In genomic region chr11:34182921-34183685, GRCh38 we compare ENCODE assay signal across 2 cellular contexts.
TF ChIP-seq lines count a peak whose summit lies in the region.

No MANE protein-coding gene starts in this region.

TF ChIP-seq in H1, 55 proteins besides CTCF, POLR2A, EP300 and RAD21:
- TF ChIP-seq TCF12 (IDR thresholded peaks at IDR 0.05; ENCODE audit: low read depth, low read length) (no peak), FOSL1 (IDR thresholded peaks at IDR 0.05; ENCODE audit: insufficient read depth, low read depth, low read length) (no peak), KDM4A (IDR thresholded peaks at IDR 0.05; ENCODE audit: low read depth, low read length, severe bottlenecking) (no peak), CBX8 (IDR thresholded peaks at IDR 0.05; ENCODE audit: borderline replicate concordance, low read depth, low read length) (no peak), SUZ12 (IDR thresholded peaks at IDR 0.05; ENCODE audit: low read length) (no peak), CHD1 (IDR thresholded peaks at IDR 0.05; ENCODE audit: low read depth, low read length) (no peak), YY1 (IDR thresholded peaks at IDR 0.05; ENCODE audit: low read depth, low read length) (no peak), BRCA1 (IDR thresholded peaks at IDR 0.05; ENCODE audit: low read depth, low read length) (no peak), RNF2 (IDR thresholded peaks at IDR 0.05; ENCODE audit: borderline replicate concordance, low read depth, low read length, missing control alignments, poor library complexity, severe bottlenecking) (no peak), EZH2 (IDR thresholded peaks at IDR 0.05; ENCODE audit: low read depth, low read length, severe bottlenecking) (no peak), TEAD4 (IDR thresholded peaks at IDR 0.05; ENCODE audit: low read depth, low read length) (no peak), CREB1 (IDR thresholded peaks at IDR 0.05) (no peak)

TF ChIP-seq in HEK293T, 16 proteins besides CTCF, POLR2A, EP300 and RAD21:
- TF ChIP-seq FOXM1 (IDR thresholded peaks at IDR 0.05; ENCODE audit: borderline replicate concordance): no peak
- TF ChIP-seq CTBP1 (IDR thresholded peaks at IDR 0.05; ENCODE audit: borderline replicate concordance): no peak
- TF ChIP-seq SP1 (IDR thresholded peaks at IDR 0.05): no peak
- no peak for TF ChIP-seq TARDBP (IDR thresholded peaks at IDR 0.05)
- no peak for TF ChIP-seq ARNT (IDR thresholded peaks at IDR 0.05)
- TF ChIP-seq ELF4 (IDR thresholded peaks at IDR 0.05): no peak
- TF ChIP-seq ZNF384 (IDR thresholded peaks at IDR 0.05): no peak
- no peak for TF ChIP-seq NFRKB (IDR thresholded peaks at IDR 0.05)
- no peak for TF ChIP-seq BHLHE40 (IDR thresholded peaks at IDR 0.05; ENCODE audit: borderline replicate concordance)
